ENCODE assay signal across 9 cellular contexts in genomic region chr2:110695146-110695898, GRCh38. TPM values are rescaled to one million over a fixed set of nuclear protein-coding genes. Genes with fewer than 3 reads are reported as not detected.
"Had no signal": no experiment of that assay in that cellular context is flagged by ENCODE, and none has a peak within 500 bp of the region (broad histone marks: within the 10 kb centered on the region; RNA-seq: fewer than 3 reads in every experiment).

No MANE protein-coding gene starts in this region.

RNA-seq across cellular contexts. Expression of gene ACOXL, which starts 37.1 kb away (rescaled TPM):
- total RNA-seq: activated naive CD4-positive, alpha-beta T cell treated with anti-CD3 and anti-CD28 coated beads for 36 hours; aorta; cardiac septum; esophagus muscularis mucosa; fibroblast of villous mesenchyme; glomerular endothelial cell; left ventricle myocardium inferior; natural killer cell; vagina had no signal
